16 cellular contexts compared by ENCODE assay signal in genomic region chr12:129530517-129530916, GRCh38.
"Had no signal": no experiment of that assay in that cellular context is flagged by ENCODE, and none has a peak within 500 bp of the region (broad histone marks: within the 10 kb centered on the region; RNA-seq: fewer than 3 reads in every experiment).

No MANE protein-coding gene starts in this region.

- H3K27me3 ChIP-seq: adrenal gland, heart left ventricle, left lung, tibial artery had no signal

- H3K9me3 ChIP-seq: adrenal gland, gastroesophageal sphincter, heart left ventricle, left lung, tibial artery had no signal

- H3K27ac Mint-ChIP-seq: activated naive CD4-positive, alpha-beta T cell treated with anti-CD3 and anti-CD28 coated beads, Interleukin-2, amount 50 U/mL, for 72 hours; progenitor cell of endocrine pancreas had no signal

- H3K9me3 Mint-ChIP-seq: neural crest cell had no signal

- H3K4me1 ChIP-seq: adrenal gland, gastroesophageal sphincter, heart left ventricle, left lung, tibial artery had no signal

- H3K27me3 Mint-ChIP-seq: naive B cell had no signal

- ATAC-seq: activated naive CD4-positive, alpha-beta T cell treated with anti-CD3 and anti-CD28 coated beads, Interleukin-2, amount 50 U/mL, for 72 hours; gastroesophageal sphincter; heart left ventricle; stimulated activated naive CD8-positive, alpha-beta T cell treated with anti-CD3 and anti-CD28 coated beads, Interleukin-15, Interleukin-2, amounts not matched to agents 100 U/mL and 50 U/mL, for 24 hours had no signal

- H3K27ac ChIP-seq: adrenal gland, gastroesophageal sphincter, heart left ventricle, left lung, tibial artery had no signal

- H3K36me3 Mint-ChIP-seq: activated naive CD4-positive, alpha-beta T cell treated with anti-CD3 and anti-CD28 coated beads, Interleukin-2, amount 50 U/mL, for 72 hours; naive B cell had no signal

- H3K36me3 ChIP-seq: adrenal gland, gastroesophageal sphincter, heart left ventricle, left lung, tibial artery had no signal

- H3K4me1 Mint-ChIP-seq: naive B cell had no signal

- H3K4me3 Mint-ChIP-seq: naive B cell, neural crest cell had no signal

- H3K4me3 ChIP-seq: adrenal gland, gastroesophageal sphincter, heart left ventricle, left lung, tibial artery had no signal

- DNase-seq: activated CD4-positive, alpha-beta T cell treated with anti-CD3 and anti-CD28 coated beads, Interleukin-2, amount 50 U/mL, for 48 hours; activated gamma-delta T cell treated with Interleukin-2 at 50 U/mL for 16 hours; adrenal gland; effector CD4-positive, alpha-beta T cell; heart left ventricle; left lung; mammary epithelial cell; naive B cell; stimulated activated CD4-positive, alpha-beta T cell treated with anti-CD3 and anti-CD28 coated beads, Interleukin-2, amount 100 ng/mL, for 24 hours; stimulated activated naive CD8-positive, alpha-beta T cell treated with anti-CD3 and anti-CD28 coated beads, Interleukin-15, Interleukin-2, amounts not matched to agents 100 U/mL and 50 U/mL, for 24 hours; substantia nigra; tibial artery had no signal
